ENCODE assay signal across 10 cellular contexts in genomic region chr1:116360435-116361173, GRCh38. TPM values are rescaled to one million over a fixed set of nuclear protein-coding genes. Genes with fewer than 3 reads are reported as not detected.
DNase-seq lines count a peak whose midpoint lies in the region; ATAC-seq, FAIRE-seq and TF ChIP-seq lines count a peak whose summit lies in the region.
"Had no signal": no experiment of that assay in that cellular context is flagged by ENCODE, and none has a peak within 500 bp of the region (broad histone marks: within the 10 kb centered on the region; RNA-seq: fewer than 3 reads in every experiment).

No MANE protein-coding gene starts in this region.

- ATAC-seq in A549 (no peak), left ventricle myocardium superior (peak; percentile 48), aorta (ENCODE audit: low FRiP score) (no peak)

- TF ChIP-seq EP300 in A549 (IDR thresholded peaks at IDR 0.05), result no peak

- TF ChIP-seq POLR2A in A549 (IDR thresholded peaks at IDR 0.05; ENCODE audit: low read length), result no peak

- H3K27ac ChIP-seq in A549, result no peak overlapping the region
- peak overlapping the region; percentile 100 for H3K27ac ChIP-seq in SK-N-MC
- H3K27ac ChIP-seq in aorta (ENCODE audit: low read depth in 1 of 2, low read length in 2 of 2), result no peak overlapping the region

- intact Hi-C loops in left ventricle myocardium superior (cut with micrococcal nuclease) (no loop called here), aorta (cut with DNase I) (loop anchor here (1.0 to 2.0 kb wide), 2 partner anchors 124 to 125 kb away; no protein-coding TSS in a partner anchor)

- POLR2A ChIA-PET in A549 (lab: Yijun Ruan, JAX), result no interaction called here

- WGBS in A549 (ENCODE audit: missing lambda C conversion rate), result 5% methylated on average over 2 of the region's 2 CpGs
- WGBS in aorta, 2 donors, result 66 to 70% methylated on average over 2 of the region's 2 CpGs

- H3K4me1 ChIP-seq in A549 (0 out of 3 replicates have a peak, but pooled peaks cover 10% of the 10 kb centered on the region), aorta (ENCODE audit: control insufficient read depth in 1 of 2, insufficient read depth in 2 of 2, low read length in 2 of 2) (no peaks in the 10 kb centered on the region)

- H3K27me3 ChIP-seq in aorta (ENCODE audit: control insufficient read depth in 1 of 2, insufficient read depth in 2 of 2, low read length in 1 of 2), result no peaks in the 10 kb centered on the region

- no peak for DNase-seq in A549 (ENCODE audit: low read depth in 1 of 2, low spot score in 1 of 2)
- no peak for DNase-seq in SK-N-MC (ENCODE audit: low read depth, low spot score)
- no peak for DNase-seq in left ventricle myocardium superior
- no peak for DNase-seq in HK-2 (ENCODE audit: unreplicated experiment)
- DNase-seq in germinal center (ENCODE audit: low spot score), result no peak
- no peak for DNase-seq in aorta
- DNase-seq in effector CD8-positive, alpha-beta T cell (lab: John Stamatoyannopoulos, UW), result no peak
- DNase-seq: activated CD4-positive, alpha-beta T cell treated with anti-CD3 and anti-CD28 coated beads, Interleukin-2, amount 10 ng/mL, durations not matched to agents 24 days and 14 days had no signal

- H3K4me3 ChIP-seq in A549, result no peak overlapping the region
- H3K4me3 ChIP-seq in SK-N-MC, result peak overlapping the region; percentile 55
- no peak overlapping the region for H3K4me3 ChIP-seq in aorta (ENCODE audit: low read length in 2 of 2)

- H3K36me3 ChIP-seq in SK-N-MC (ENCODE audit: insufficient read depth, low read length), result no peaks in the 10 kb centered on the region
- H3K36me3 ChIP-seq in aorta (ENCODE audit: control insufficient read depth in 1 of 2, insufficient read depth in 2 of 2, low read length in 1 of 2), result no peaks in the 10 kb centered on the region

- TF ChIP-seq RAD21 in A549 (conservative IDR thresholded peaks at IDR 0.05 in 1 of 2, IDR thresholded peaks at IDR 0.05 in 1 of 2), result no peak

- peak overlapping the region; percentile 54 for H3K9ac ChIP-seq in SK-N-MC (ENCODE audit: insufficient read length)

- TF ChIP-seq CTCF in A549 (IDR thresholded peaks at IDR 0.05), result 0 out of 3 replicates have a peak, but pooled peaks have one; percentile 16
- TF ChIP-seq CTCF in GM12873 (IDR thresholded peaks at IDR 0.05; ENCODE audit: insufficient read depth, low read depth, low read length, missing control alignments), result peak; percentile 28

- no peak for FAIRE-seq in A549 (lab: Jason Lieb, UNC)
- FAIRE-seq: keratinocyte had no signal

- no peak overlapping the region for H3K4me2 ChIP-seq in A549

- H3K9me3 ChIP-seq in A549 (no peaks in the 10 kb centered on the region), SK-N-MC (ENCODE audit: low read depth, low read length) (no peaks in the 10 kb centered on the region), aorta (ENCODE audit: control insufficient read depth, low read length) (no peaks in the 10 kb centered on the region)

- CTCF ChIA-PET in A549 (lab: Yijun Ruan, JAX), result interaction anchor here (0.6 to 1.7 kb wide), 4 partner anchors 50 to 728 kb away, joined by 3 to 4 read pairs (median 3); no protein-coding TSS in a partner anchor

TF ChIP-seq in A549, 52 proteins besides CTCF, POLR2A, EP300 and RAD21:
- TF ChIP-seq ELK1 (IDR thresholded peaks at IDR 0.05; ENCODE audit: low read depth, low read length) (no peak), KDM1A (IDR thresholded peaks at IDR 0.05; ENCODE audit: low read depth) (no peak), CBX2 (IDR thresholded peaks at IDR 0.05; ENCODE audit: borderline replicate concordance, low read depth) (no peak), HEYL (CRISPR knock-in tag; IDR thresholded peaks at IDR 0.05) (no peak), ZC3H11A (IDR thresholded peaks at IDR 0.05) (no peak), USF2 (IDR thresholded peaks at IDR 0.05) (no peak), EHF (CRISPR knock-in tag; IDR thresholded peaks at IDR 0.05) (no peak), FOSB (CRISPR knock-in tag; IDR thresholded peaks at IDR 0.05) (no peak), ZFP36 (IDR thresholded peaks at IDR 0.05; ENCODE audit: borderline replicate concordance, partially characterized antibody) (no peak), NR3C1 (IDR thresholded peaks at IDR 0.05) (no peak), FOSL2 (IDR thresholded peaks at IDR 0.05) (no peak), FOSL2 (CRISPR knock-in tag; IDR thresholded peaks at IDR 0.05) (no peak), HOXB13 (CRISPR knock-in tag; IDR thresholded peaks at IDR 0.05; ENCODE audit: low read depth) (no peak), CEBPB (IDR thresholded peaks at IDR 0.05) (no peak), PHF8 (IDR thresholded peaks at IDR 0.05; ENCODE audit: borderline replicate concordance, low read depth) (no peak), RFX5 (IDR thresholded peaks at IDR 0.05) (no peak), SMC3 (IDR thresholded peaks at IDR 0.05) (no peak)

RNA-seq across cellular contexts. Expression of gene ATP1A1, which starts 12.4 kb away (rescaled TPM):
- polyA plus RNA-seq in A549 (2011; rRNA removed) (171 and 188 TPM in 2 replicates), A549 (2017; fragmentation: RNase III; extraction: RNeasy Plus Mini Kit Qiagen cat#74134 plus additional on column Dnase treatment) (109 to 124 TPM (median 119 TPM) in 3 replicates), aorta (100 to 1,000 TPM; 138 to 173 TPM)
- 86.8 and 87.2 TPM in 2 replicates for polyA plus RNA-seq in A549 (2012; cell fraction: cytosol; rRNA removed)
- 122 and 143 TPM in 2 replicates for polyA plus RNA-seq in A549 (2012; cell fraction: nucleus; rRNA removed)
- 205 and 248 TPM in 2 replicates for polyA minus RNA-seq in A549 (2011; rRNA and poly(A)+ RNA removed)
- total RNA-seq in left ventricle myocardium superior (269 TPM), aorta (100 to 1,000 TPM; 200 to 216 TPM)
